ENCODE assay signal across 1 cellular context in the genomic region with DNA sequence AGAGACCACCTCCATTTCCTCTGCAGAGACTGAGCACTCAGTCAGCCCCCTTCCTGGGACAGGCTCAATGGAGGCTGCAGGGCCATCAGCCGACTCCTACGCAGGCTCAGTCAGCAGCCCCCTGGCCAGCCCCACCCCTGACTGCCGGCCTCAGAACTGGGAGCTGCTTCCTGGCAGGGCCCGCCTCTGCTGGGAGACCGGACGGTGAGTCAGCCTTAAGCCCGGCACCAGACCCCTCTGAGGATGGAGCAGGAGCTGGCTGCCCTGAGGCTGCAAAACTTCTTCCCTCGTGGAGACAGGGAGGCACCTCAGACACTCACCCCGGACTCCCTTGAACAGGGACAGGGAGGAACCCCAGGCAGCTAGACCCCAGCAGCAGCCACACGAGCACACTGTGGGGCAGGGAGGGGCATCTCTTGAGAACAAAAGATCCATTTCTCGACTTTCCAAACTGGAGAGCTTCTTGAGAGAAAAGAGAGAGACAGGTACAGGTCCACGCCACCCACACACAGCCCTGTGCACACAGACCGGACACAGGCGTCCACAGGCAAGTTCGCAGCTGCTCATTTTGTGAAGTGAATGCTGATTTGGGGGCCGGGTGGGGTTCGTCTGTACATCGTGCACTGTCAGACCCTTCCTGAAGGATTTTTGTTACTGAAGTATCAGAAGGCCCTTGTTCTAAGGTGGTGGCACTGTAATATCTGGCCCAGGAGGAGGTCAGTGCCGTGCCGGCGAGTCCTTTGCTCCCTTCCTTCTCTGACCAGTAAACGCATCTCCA.
TF ChIP-seq lines count a peak whose summit lies in the region.

No MANE protein-coding gene starts in this region.

TF ChIP-seq in SK-N-SH, 30 proteins besides CTCF, POLR2A, EP300 and RAD21 (continued from another document):
- TF ChIP-seq ZBTB33 (IDR thresholded peaks at IDR 0.05; ENCODE audit: borderline replicate concordance, low read depth) (0 out of 2 replicates have a peak, but pooled peaks have one; percentile 16), REST (IDR thresholded peaks at IDR 0.05; ENCODE audit: low read depth, low read length) (peak; percentile 78), EZH2phosphoT487 (IDR thresholded peaks at IDR 0.05; ENCODE audit: borderline replicate concordance, low read depth) (no peak), ELF1 (IDR thresholded peaks at IDR 0.05) (no peak), POLR2AphosphoS5 (IDR thresholded peaks at IDR 0.05; ENCODE audit: low read depth, low read length) (peak; percentile 96), MEF2A (IDR thresholded peaks at IDR 0.05; ENCODE audit: borderline replicate concordance, low read depth) (no peak), NRF1 (IDR thresholded peaks at IDR 0.05; ENCODE audit: low read depth, low read length) (peak; percentile 67), SIN3A (IDR thresholded peaks at IDR 0.05; ENCODE audit: borderline replicate concordance, low read depth, low read length) (peak; percentile 83; the same call in 1 of the 2 replicates), FOXM1 (IDR thresholded peaks at IDR 0.05; ENCODE audit: low read depth) (no peak), GABPA (IDR thresholded peaks at IDR 0.05; ENCODE audit: low read depth) (no peak), MXI1 (IDR thresholded peaks at IDR 0.05; ENCODE audit: low read depth, low read length) (no peak; the same call in 1 of the 2 replicates), FOSL2 (IDR thresholded peaks at IDR 0.05; ENCODE audit: borderline replicate concordance, low read depth) (peak; percentile 90; the same call in 1 of the 2 replicates), RCOR1 (IDR thresholded peaks at IDR 0.05; ENCODE audit: low read length) (no peak), PBX3 (IDR thresholded peaks at IDR 0.05) (peak; percentile 17; the same call in 1 of the 2 replicates), SMC3 (IDR thresholded peaks at IDR 0.05; ENCODE audit: low read depth, low read length) (no peak), NFIC (IDR thresholded peaks at IDR 0.05; ENCODE audit: borderline replicate concordance) (no peak), TCF12 (IDR thresholded peaks at IDR 0.05) (peak; percentile 71; the same call in 1 of the 2 replicates), IRF3 (IDR thresholded peaks at IDR 0.05; ENCODE audit: low read depth, low read length) (no peak), TAF1 (IDR thresholded peaks at IDR 0.05; ENCODE audit: borderline replicate concordance, low read depth, low read length) (peak; percentile 95), FOXJ3 (CRISPR knock-in tag; IDR thresholded peaks at IDR 0.05) (no peak; the same call in 1 of the 2 replicates)
- TF ChIP-seq, protein P1, sequence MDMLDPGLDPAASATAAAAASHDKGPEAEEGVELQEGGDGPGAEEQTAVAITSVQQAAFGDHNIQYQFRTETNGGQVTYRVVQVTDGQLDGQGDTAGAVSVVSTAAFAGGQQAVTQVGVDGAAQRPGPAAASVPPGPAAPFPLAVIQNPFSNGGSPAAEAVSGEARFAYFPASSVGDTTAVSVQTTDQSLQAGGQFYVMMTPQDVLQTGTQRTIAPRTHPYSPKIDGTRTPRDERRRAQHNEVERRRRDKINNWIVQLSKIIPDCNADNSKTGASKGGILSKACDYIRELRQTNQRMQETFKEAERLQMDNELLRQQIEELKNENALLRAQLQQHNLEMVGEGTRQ (IDR thresholded peaks at IDR 0.05; ENCODE audit: borderline replicate concordance, low read depth, low read length) = no peak
- TF ChIP-seq, protein P2, sequence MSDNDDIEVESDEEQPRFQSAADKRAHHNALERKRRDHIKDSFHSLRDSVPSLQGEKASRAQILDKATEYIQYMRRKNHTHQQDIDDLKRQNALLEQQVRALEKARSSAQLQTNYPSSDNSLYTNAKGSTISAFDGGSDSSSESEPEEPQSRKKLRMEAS (IDR thresholded peaks at IDR 0.05; ENCODE audit: low read depth) = 0 out of 2 replicates have a peak, but pooled peaks have one; percentile 76
